ENCODE assay signal across 16 cellular contexts in the genomic region with DNA sequence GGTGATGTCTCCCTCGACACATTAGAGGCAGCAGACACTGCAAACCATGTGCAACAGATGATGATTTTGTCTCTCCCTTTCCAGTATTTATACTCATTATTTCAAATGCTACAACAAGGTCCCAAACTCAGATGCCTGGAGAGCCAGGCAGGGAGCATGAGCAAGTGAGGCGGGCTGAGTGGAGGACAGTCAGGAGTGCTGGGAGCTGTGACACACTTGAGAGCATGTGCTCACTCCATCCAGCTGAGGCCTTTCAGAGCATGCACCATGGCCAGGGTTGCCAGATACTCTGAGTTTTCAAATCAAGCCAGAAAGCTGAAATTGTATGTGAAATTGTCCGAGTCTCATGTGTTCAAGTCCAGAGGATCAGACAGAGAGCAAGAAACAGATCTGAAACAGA.
"Had no signal": no experiment of that assay in that cellular context is flagged by ENCODE, and none has a peak within 500 bp of the region (broad histone marks: within the 10 kb centered on the region; RNA-seq: fewer than 3 reads in every experiment).

No MANE protein-coding gene starts in this region.

- H3K4me1 Mint-ChIP-seq: naive thymus-derived CD4-positive, alpha-beta T cell; neural progenitor cell; stimulated activated memory B cell treated with anti-CD40 and anti-IgM and Interleukin-4, amounts not matched to agents 10 μg/mL and 1 μg/mL and 100 μg/mL, for 72 hours had no signal

- H3K4me3 ChIP-seq: neural progenitor cell, right lobe of liver, smooth muscle cell, thoracic aorta had no signal

- H3K9me3 Mint-ChIP-seq: activated T-helper 1 cell treated with anti-CD3 and anti-CD28 coated beads, Interleukin-12 subunit alpha, Interleukin-12 subunit beta, Interleukin-2, Interleukin-4 antibody, amounts not matched to agents 30 ng/mL and 10 ng/mL and 1 ng/mL, durations not matched to agents 14 hours and 24 hours and 36 hours; effector memory CD8-positive, alpha-beta T cell; naive thymus-derived CD4-positive, alpha-beta T cell; neural progenitor cell; stimulated activated memory B cell treated with anti-CD40 and anti-IgM and Interleukin-4, amounts not matched to agents 10 μg/mL and 1 μg/mL and 100 μg/mL, for 72 hours; T-helper 1 cell treated with Interleukin-12 subunit alpha and Interleukin-12 subunit beta and Interleukin-4 antibody, amounts not matched to agents 30 μg/mL and 1 μg/mL, for 36 hours had no signal

- H3K4me3 Mint-ChIP-seq: activated naive CD8-positive, alpha-beta T cell; activated T-helper 1 cell treated with anti-CD3 and anti-CD28 coated beads, Interleukin-12 subunit alpha, Interleukin-12 subunit beta, Interleukin-2, Interleukin-4 antibody, amounts not matched to agents 30 ng/mL and 10 ng/mL and 1 ng/mL, durations not matched to agents 14 hours and 24 hours and 36 hours; effector memory CD8-positive, alpha-beta T cell; naive thymus-derived CD4-positive, alpha-beta T cell; neural progenitor cell; stimulated activated memory B cell treated with anti-CD40 and anti-IgM and Interleukin-4, amounts not matched to agents 10 μg/mL and 1 μg/mL and 100 μg/mL, for 72 hours; T-helper 1 cell treated with Interleukin-12 subunit alpha and Interleukin-12 subunit beta and Interleukin-4 antibody, amounts not matched to agents 30 μg/mL and 1 μg/mL, for 36 hours had no signal

- H3K4me1 ChIP-seq: neural progenitor cell, right lobe of liver had no signal

- ATAC-seq: effector memory CD8-positive, alpha-beta T cell; naive thymus-derived CD4-positive, alpha-beta T cell; stimulated activated memory B cell treated with anti-CD40 and anti-IgM and Interleukin-4, amounts not matched to agents 10 μg/mL and 1 μg/mL and 100 μg/mL, for 72 hours had no signal

- H2AFZ ChIP-seq: neural progenitor cell had no signal

- H3K27me3 Mint-ChIP-seq: effector memory CD8-positive, alpha-beta T cell; progenitor cell of endocrine pancreas; stimulated activated memory B cell treated with anti-CD40 and anti-IgM and Interleukin-4, amounts not matched to agents 10 μg/mL and 1 μg/mL and 100 μg/mL, for 72 hours had no signal

- DNase-seq: activated CD4-positive, alpha-beta T cell treated with anti-CD3 and anti-CD28 coated beads, Interleukin-2, amount 50 U/mL, for 48 hours; activated T-cell treated with anti-CD3 and anti-CD28 coated beads for 4 hours; effector memory CD8-positive, alpha-beta T cell; hypothalamus; naive thymus-derived CD4-positive, alpha-beta T cell; right lobe of liver; stimulated activated CD4-positive, alpha-beta T cell treated with anti-CD3 and anti-CD28 coated beads, Interleukin-4, amount 100 ng/mL, for 24 hours; WERI-Rb-1 had no signal

- H3K27ac ChIP-seq: neural progenitor cell, right lobe of liver, thoracic aorta, WERI-Rb-1 had no signal

- H3K27me3 ChIP-seq: neural progenitor cell, right lobe of liver had no signal

- H3K27ac Mint-ChIP-seq: activated naive CD8-positive, alpha-beta T cell; activated T-helper 1 cell treated with anti-CD3 and anti-CD28 coated beads, Interleukin-12 subunit alpha, Interleukin-12 subunit beta, Interleukin-2, Interleukin-4 antibody, amounts not matched to agents 30 ng/mL and 10 ng/mL and 1 ng/mL, durations not matched to agents 14 hours and 24 hours and 36 hours; effector memory CD8-positive, alpha-beta T cell; naive thymus-derived CD4-positive, alpha-beta T cell; neural progenitor cell; progenitor cell of endocrine pancreas; stimulated activated memory B cell treated with anti-CD40 and anti-IgM and Interleukin-4, amounts not matched to agents 10 μg/mL and 1 μg/mL and 100 μg/mL, for 72 hours; T-helper 1 cell treated with Interleukin-12 subunit alpha and Interleukin-12 subunit beta and Interleukin-4 antibody, amounts not matched to agents 30 μg/mL and 1 μg/mL, for 36 hours had no signal

- H3K9me3 ChIP-seq: right lobe of liver, thoracic aorta had no signal

- H3K4me2 ChIP-seq: neural progenitor cell, smooth muscle cell had no signal

- H3K9ac ChIP-seq: neural progenitor cell had no signal

- H3K36me3 ChIP-seq: neural progenitor cell had no signal
